8 cellular contexts compared by ENCODE assay signal in the genomic region with DNA sequence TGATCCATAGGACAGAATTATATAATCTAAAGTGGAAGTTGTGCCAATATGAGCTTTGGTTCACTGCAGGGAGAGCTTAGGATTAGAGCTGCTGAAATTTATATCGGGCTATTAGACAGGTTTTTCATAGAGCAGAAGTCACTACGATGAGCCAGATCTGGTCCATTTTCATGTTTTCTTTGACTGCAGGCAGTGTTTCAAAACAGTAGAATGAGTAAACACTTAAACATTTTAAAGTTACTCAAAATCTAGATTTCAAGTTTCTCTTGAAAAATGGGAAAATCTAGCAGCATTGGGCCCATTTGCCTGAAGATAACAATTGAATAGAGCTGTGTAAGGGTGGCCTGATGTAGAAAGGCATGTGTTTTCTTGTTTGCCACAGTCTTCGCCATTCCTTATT. TPM values are rescaled to one million over a fixed set of nuclear protein-coding genes. Genes with fewer than 3 reads are reported as not detected.
"Had no signal": no experiment of that assay in that cellular context is flagged by ENCODE, and none has a peak within 500 bp of the region (broad histone marks: within the 10 kb centered on the region; RNA-seq: fewer than 3 reads in every experiment).

No MANE protein-coding gene starts in this region.

- DNase-seq: GOT3, H7, HFFc6 had no signal

- ATAC-seq: HCT116, HepG2, K562 had no signal

- H3K27ac ChIP-seq: HL-60 had no signal

- H3K36me3 ChIP-seq: HAP-1 had no signal

- H3K4me3 ChIP-seq: HAP-1, K562 had no signal

- H3K9me3 ChIP-seq: HAP-1 had no signal

RNA-seq across cellular contexts. Expression of gene ADAM23, which starts 14.5 kb away (rescaled TPM):
- polyA plus RNA-seq: HepG2, K562 had no signal
